2 cellular contexts compared by ENCODE assay signal in the genomic region with DNA sequence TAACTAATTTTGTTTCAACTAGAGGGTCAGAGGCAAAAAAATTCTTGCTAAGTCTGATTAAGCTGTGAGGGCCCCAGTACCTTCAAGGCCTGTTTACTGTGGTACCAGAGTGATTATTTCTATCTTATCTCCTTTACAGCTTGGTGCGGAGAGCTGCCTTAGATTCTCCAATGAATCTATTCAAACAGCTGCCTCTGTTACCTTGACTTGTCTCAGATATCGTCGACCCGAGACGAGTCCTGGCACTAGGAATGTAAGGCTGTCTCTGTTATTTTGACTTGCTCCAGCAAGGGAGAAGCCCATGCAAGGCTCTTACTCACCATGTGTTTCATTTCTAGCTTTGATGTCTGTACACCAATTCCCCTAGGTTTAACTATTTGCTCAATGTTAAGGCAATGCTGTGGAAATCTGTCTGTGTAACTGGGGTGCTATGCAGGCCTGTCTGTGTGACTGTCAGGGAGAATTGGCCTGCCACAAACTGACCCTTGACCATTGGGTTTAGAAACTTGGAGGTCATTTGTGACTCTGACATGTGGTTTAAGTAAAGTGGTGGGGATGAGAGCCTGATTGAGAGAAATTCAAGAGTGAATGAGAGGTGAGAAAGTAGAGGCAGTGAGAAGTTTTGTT.
TF ChIP-seq lines count a peak whose summit lies in the region.

No MANE protein-coding gene starts in this region.

TF ChIP-seq in K562, 482 proteins besides CTCF, POLR2A, EP300 and RAD21:
- TF ChIP-seq ETV5 (CRISPR knock-in tag; IDR thresholded peaks at IDR 0.05; ENCODE audit: low read depth) = no peak
- peak; percentile 53 for TF ChIP-seq ARID1B (IDR thresholded peaks at IDR 0.05)
- TF ChIP-seq TEAD4 (IDR thresholded peaks at IDR 0.05; ENCODE audit: low read length) = 0 out of 2 replicates have a peak, but pooled peaks have one; percentile 39
- no peak for TF ChIP-seq TEAD4 (CRISPR knock-in tag; IDR thresholded peaks at IDR 0.05; ENCODE audit: borderline replicate concordance)
- 0 out of 2 replicates have a peak, but pooled peaks have one; percentile 18 for TF ChIP-seq DPF2 (IDR thresholded peaks at IDR 0.05)
- peak; percentile 59; the same call in 1 of the 2 replicates for TF ChIP-seq NCOR1 (IDR thresholded peaks at IDR 0.05)
- TF ChIP-seq CBFA2T3 (IDR thresholded peaks at IDR 0.05) = peak; percentile 79
- TF ChIP-seq, protein P1, sequence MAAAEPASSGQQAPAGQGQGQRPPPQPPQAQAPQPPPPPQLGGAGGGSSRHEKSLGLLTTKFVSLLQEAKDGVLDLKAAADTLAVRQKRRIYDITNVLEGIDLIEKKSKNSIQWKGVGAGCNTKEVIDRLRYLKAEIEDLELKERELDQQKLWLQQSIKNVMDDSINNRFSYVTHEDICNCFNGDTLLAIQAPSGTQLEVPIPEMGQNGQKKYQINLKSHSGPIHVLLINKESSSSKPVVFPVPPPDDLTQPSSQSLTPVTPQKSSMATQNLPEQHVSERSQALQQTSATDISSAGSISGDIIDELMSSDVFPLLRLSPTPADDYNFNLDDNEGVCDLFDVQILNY (CRISPR knock-in tag; IDR thresholded peaks at IDR 0.05) = no peak
- TF ChIP-seq KDM1A (IDR thresholded peaks at IDR 0.05) = 0 out of 4 replicates have a peak, but pooled peaks of 1 of the 2 experiments have one; percentile 32
- TF ChIP-seq L3MBTL2 (IDR thresholded peaks at IDR 0.05) = peak; percentile 21; the same call in 1 of the 2 replicates
- peak; percentile 57; the same call in 1 of the 2 replicates for TF ChIP-seq TAL1 (IDR thresholded peaks at IDR 0.05)
- 0 out of 2 replicates have a peak, but pooled peaks have one; percentile 11 for TF ChIP-seq MTA2 (IDR thresholded peaks at IDR 0.05; ENCODE audit: low read depth)
- no peak for TF ChIP-seq ZNF133 (CRISPR knock-in tag; IDR thresholded peaks at IDR 0.05)
- TF ChIP-seq CBFA2T2 (conservative IDR thresholded peaks at IDR 0.05) = peak; percentile 70
TF ChIP-seq in K562: peak in this region for 10.

TF ChIP-seq in liver, 16 proteins besides CTCF, POLR2A, EP300 and RAD21:
- TF ChIP-seq EGR1 (IDR thresholded peaks at IDR 0.05; ENCODE audit: low read depth in 2 of 2) (no peak), SP1 (IDR thresholded peaks at IDR 0.05) (peak; percentile 70), RXRA (IDR thresholded peaks at IDR 0.05) (peak in 1 of 2 donors; percentile 21), TAF1 (conservative IDR thresholded peaks at IDR 0.05) (no peak), HNF4A (conservative IDR thresholded peaks at IDR 0.05) (peak; percentile 27 to 61)
